In genomic region chr5:6827815-6828214, GRCh38 we compare ENCODE assay signal across 8 cellular contexts.
DNase-seq lines count a peak whose midpoint lies in the region; ATAC-seq and TF ChIP-seq lines count a peak whose summit lies in the region.

No MANE protein-coding gene starts in this region.

- intact Hi-C loops in left ventricle myocardium inferior (cut with micrococcal nuclease): no loop called here
- intact Hi-C loops in cardiac septum (cut with DNase I): no loop called here

- no peak for DNase-seq in left ventricle myocardium inferior
- DNase-seq in cardiac septum (ENCODE audit: low spot score): no peak
- DNase-seq in activated CD4-positive, alpha-beta T cell treated with anti-CD3 and anti-CD28 coated beads, Interleukin-2, amount 50 U/mL, for 4 hours: peak; percentile 8 to 16
- DNase-seq in SJCRH30: no peak
- no peak for DNase-seq in NCI-H2171 treated with DMSO at 0.1 percent for 48 hours (lab: John Stamatoyannopoulos, UW)
- DNase-seq in islet precursor cell: no peak

- no peak overlapping the region for H3K27ac ChIP-seq in left ventricle myocardium inferior (replicated peaks)
- no peak overlapping the region for H3K27ac ChIP-seq in rectal smooth muscle tissue (ENCODE audit: low read depth, low read length)
- no peak overlapping the region for H3K27ac ChIP-seq in SJCRH30

- H3K36me3 ChIP-seq in left ventricle myocardium inferior (no peaks in the 10 kb centered on the region), rectal smooth muscle tissue (ENCODE audit: control insufficient read depth, insufficient read depth, low read length) (no peaks in the 10 kb centered on the region), SJCRH30 (no peaks in the 10 kb centered on the region)

- H3K4me1 ChIP-seq in left ventricle myocardium inferior (peaks cover 6% of the 10 kb centered on the region), rectal smooth muscle tissue (ENCODE audit: control insufficient read depth, insufficient read depth, low read length) (no peaks in the 10 kb centered on the region), SJCRH30 (no peaks in the 10 kb centered on the region; the same call in 1 of the 2 replicates)

- TF ChIP-seq CTCF in left ventricle myocardium inferior (IDR thresholded peaks at IDR 0.05; ENCODE audit: borderline replicate concordance): no peak

- H3K27me3 ChIP-seq in left ventricle myocardium inferior (ENCODE audit: low read depth) (peaks cover 50% of the 10 kb centered on the region), rectal smooth muscle tissue (ENCODE audit: control insufficient read depth, insufficient read depth, low read length) (no peaks in the 10 kb centered on the region), SJCRH30 (no peaks in the 10 kb centered on the region)

- H3K4me3 ChIP-seq in left ventricle myocardium inferior (peak overlapping the region; percentile 28), rectal smooth muscle tissue (ENCODE audit: low read length) (peak overlapping the region; percentile 12), SJCRH30 (no peak overlapping the region)

- ATAC-seq in HG03159 (IDR thresholded peaks at IDR 0.05; ENCODE audit: unreplicated experiment): peak; percentile 84

- no peaks in the 10 kb centered on the region for H3K9me3 ChIP-seq in left ventricle myocardium inferior (replicated peaks)
- H3K9me3 ChIP-seq in SJCRH30 (replicated peaks): no peaks in the 10 kb centered on the region

- no peak overlapping the region for H3K9ac ChIP-seq in rectal smooth muscle tissue (ENCODE audit: low read length)

Comparison
In these comparisons a context has a peak if more than half of its experiments do, and no peak if none do; other contexts are left out.
1. DNase-seq: peak in activated CD4-positive, alpha-beta T cell treated with anti-CD3 and anti-CD28 coated beads, Interleukin-2, amount 50 U/mL, for 4 hours (2 of 2); none in left ventricle myocardium inferior (single experiment), cardiac septum (single experiment), SJCRH30 (0 of 2), NCI-H2171 treated with DMSO at 0.1 percent for 48 hours (single experiment) and islet precursor cell (single experiment).